In genomic region chr7:90977056-90977455, GRCh38 we compare ENCODE assay signal across 3 cellular contexts.
"Had no signal": no experiment of that assay in that cellular context is flagged by ENCODE, and none has a peak within 500 bp of the region (broad histone marks: within the 10 kb centered on the region; RNA-seq: fewer than 3 reads in every experiment).

No MANE protein-coding gene starts in this region.

- H3K4me3 ChIP-seq: GM12878 had no signal

- DNase-seq: GDM1, GF-D8 had no signal

- ATAC-seq: GM12878 had no signal
